ENCODE assay signal across 1 cellular context in the genomic region with DNA sequence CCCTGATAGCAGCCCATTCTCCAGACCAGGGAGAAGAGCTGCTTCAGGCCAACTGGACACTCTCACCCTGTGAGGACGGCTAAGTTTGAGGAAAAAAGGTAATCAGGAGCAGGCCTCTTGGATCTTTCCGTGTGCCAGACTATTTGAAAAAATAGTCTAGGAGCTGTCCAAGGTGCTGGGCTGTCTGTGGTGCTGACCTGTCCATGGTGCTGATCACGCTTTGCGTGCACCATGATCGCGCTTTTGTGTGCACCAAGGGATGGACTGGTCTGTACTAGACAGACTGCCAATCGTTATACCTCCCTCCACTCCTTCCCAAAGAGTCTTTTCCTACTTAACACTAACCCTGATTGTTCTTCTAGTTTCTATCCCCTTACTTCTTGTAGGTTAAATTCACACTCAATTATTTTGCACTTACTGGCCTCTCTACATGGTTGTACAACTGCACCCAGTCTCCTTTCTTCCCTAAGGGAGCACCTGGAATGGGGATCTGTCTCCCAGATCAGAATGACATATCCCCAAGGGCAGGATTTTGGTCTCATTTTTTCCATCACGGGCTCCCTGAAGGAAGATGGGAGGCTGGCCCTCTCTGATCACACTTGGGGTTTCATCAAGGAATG.
TF ChIP-seq lines count a peak whose summit lies in the region.

No MANE protein-coding gene starts in this region.

TF ChIP-seq in HepG2, 621 proteins besides CTCF, POLR2A, EP300 and RAD21 (continued from another document and continues in another):
- TF ChIP-seq, protein P1, sequence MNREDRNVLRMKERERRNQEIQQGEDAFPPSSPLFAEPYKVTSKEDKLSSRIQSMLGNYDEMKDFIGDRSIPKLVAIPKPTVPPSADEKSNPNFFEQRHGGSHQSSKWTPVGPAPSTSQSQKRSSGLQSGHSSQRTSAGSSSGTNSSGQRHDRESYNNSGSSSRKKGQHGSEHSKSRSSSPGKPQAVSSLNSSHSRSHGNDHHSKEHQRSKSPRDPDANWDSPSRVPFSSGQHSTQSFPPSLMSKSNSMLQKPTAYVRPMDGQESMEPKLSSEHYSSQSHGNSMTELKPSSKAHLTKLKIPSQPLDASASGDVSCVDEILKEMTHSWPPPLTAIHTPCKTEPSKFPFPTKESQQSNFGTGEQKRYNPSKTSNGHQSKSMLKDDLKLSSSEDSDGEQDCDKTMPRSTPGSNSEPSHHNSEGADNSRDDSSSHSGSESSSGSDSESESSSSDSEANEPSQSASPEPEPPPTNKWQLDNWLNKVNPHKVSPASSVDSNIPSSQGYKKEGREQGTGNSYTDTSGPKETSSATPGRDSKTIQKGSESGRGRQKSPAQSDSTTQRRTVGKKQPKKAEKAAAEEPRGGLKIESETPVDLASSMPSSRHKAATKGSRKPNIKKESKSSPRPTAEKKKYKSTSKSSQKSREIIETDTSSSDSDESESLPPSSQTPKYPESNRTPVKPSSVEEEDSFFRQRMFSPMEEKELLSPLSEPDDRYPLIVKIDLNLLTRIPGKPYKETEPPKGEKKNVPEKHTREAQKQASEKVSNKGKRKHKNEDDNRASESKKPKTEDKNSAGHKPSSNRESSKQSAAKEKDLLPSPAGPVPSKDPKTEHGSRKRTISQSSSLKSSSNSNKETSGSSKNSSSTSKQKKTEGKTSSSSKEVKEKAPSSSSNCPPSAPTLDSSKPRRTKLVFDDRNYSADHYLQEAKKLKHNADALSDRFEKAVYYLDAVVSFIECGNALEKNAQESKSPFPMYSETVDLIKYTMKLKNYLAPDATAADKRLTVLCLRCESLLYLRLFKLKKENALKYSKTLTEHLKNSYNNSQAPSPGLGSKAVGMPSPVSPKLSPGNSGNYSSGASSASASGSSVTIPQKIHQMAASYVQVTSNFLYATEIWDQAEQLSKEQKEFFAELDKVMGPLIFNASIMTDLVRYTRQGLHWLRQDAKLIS (CRISPR knock-in tag; IDR thresholded peaks at IDR 0.05): peak; percentile 98
- TF ChIP-seq, protein P2, sequence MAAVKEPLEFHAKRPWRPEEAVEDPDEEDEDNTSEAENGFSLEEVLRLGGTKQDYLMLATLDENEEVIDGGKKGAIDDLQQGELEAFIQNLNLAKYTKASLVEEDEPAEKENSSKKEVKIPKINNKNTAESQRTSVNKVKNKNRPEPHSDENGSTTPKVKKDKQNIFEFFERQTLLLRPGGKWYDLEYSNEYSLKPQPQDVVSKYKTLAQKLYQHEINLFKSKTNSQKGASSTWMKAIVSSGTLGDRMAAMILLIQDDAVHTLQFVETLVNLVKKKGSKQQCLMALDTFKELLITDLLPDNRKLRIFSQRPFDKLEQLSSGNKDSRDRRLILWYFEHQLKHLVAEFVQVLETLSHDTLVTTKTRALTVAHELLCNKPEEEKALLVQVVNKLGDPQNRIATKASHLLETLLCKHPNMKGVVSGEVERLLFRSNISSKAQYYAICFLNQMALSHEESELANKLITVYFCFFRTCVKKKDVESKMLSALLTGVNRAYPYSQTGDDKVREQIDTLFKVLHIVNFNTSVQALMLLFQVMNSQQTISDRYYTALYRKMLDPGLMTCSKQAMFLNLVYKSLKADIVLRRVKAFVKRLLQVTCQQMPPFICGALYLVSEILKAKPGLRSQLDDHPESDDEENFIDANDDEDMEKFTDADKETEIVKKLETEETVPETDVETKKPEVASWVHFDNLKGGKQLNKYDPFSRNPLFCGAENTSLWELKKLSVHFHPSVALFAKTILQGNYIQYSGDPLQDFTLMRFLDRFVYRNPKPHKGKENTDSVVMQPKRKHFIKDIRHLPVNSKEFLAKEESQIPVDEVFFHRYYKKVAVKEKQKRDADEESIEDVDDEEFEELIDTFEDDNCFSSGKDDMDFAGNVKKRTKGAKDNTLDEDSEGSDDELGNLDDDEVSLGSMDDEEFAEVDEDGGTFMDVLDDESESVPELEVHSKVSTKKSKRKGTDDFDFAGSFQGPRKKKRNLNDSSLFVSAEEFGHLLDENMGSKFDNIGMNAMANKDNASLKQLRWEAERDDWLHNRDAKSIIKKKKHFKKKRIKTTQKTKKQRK (IDR thresholded peaks at IDR 0.05; ENCODE audit: low read length): no peak
- TF ChIP-seq, protein P3, sequence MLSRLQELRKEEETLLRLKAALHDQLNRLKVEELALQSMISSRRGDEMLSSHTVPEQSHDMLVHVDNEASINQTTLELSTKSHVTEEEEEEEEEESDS (CRISPR knock-in tag; IDR thresholded peaks at IDR 0.05; ENCODE audit: borderline replicate concordance): peak; percentile 98
- TF ChIP-seq, protein P4, sequence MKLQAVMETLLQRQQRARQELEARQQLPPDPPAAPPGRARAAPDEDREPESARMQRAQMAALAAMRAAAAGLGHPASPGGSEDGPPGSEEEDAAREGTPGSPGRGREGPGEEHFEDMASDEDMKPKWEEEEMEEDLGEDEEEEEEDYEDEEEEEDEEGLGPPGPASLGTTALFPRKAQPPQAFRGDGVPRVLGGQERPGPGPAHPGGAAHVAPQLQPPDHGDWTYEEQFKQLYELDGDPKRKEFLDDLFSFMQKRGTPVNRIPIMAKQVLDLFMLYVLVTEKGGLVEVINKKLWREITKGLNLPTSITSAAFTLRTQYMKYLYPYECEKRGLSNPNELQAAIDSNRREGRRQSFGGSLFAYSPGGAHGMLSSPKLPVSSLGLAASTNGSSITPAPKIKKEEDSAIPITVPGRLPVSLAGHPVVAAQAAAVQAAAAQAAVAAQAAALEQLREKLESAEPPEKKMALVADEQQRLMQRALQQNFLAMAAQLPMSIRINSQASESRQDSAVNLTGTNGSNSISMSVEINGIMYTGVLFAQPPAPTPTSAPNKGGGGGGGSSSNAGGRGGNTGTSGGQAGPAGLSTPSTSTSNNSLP (IDR thresholded peaks at IDR 0.05; ENCODE audit: low read depth, low read length): no peak
- TF ChIP-seq NCOA5 (CRISPR knock-in tag; IDR thresholded peaks at IDR 0.05) (peak; percentile 99), THAP11 (CRISPR knock-in tag; IDR thresholded peaks at IDR 0.05) (peak; percentile 90), CBX5 (CRISPR knock-in tag; IDR thresholded peaks at IDR 0.05; ENCODE audit: borderline replicate concordance) (peak; percentile 99), PAWR (CRISPR knock-in tag; IDR thresholded peaks at IDR 0.05; ENCODE audit: borderline replicate concordance) (peak; percentile 99), XRCC5 (optimal IDR thresholded peaks at IDR 0.05; ENCODE audit: low read length) (peak; percentile 76), NONO (IDR thresholded peaks at IDR 0.05) (no peak), NONO (CRISPR knock-in tag; conservative IDR thresholded peaks at IDR 0.05) (peak; percentile 48), ZSCAN30 (CRISPR knock-in tag; IDR thresholded peaks at IDR 0.05) (peak; percentile 100), SKI (IDR thresholded peaks at IDR 0.05; ENCODE audit: partially characterized antibody) (no peak), DPF2 (CRISPR knock-in tag; IDR thresholded peaks at IDR 0.05; ENCODE audit: borderline replicate concordance, low read depth) (0 out of 2 replicates have a peak, but pooled peaks have one; percentile 32), RNF2 (conservative IDR thresholded peaks at IDR 0.05; ENCODE audit: low read depth) (no peak), HMG20A (CRISPR knock-in tag; IDR thresholded peaks at IDR 0.05; ENCODE audit: borderline replicate concordance) (peak; percentile 90)
- TF ChIP-seq, protein P5, sequence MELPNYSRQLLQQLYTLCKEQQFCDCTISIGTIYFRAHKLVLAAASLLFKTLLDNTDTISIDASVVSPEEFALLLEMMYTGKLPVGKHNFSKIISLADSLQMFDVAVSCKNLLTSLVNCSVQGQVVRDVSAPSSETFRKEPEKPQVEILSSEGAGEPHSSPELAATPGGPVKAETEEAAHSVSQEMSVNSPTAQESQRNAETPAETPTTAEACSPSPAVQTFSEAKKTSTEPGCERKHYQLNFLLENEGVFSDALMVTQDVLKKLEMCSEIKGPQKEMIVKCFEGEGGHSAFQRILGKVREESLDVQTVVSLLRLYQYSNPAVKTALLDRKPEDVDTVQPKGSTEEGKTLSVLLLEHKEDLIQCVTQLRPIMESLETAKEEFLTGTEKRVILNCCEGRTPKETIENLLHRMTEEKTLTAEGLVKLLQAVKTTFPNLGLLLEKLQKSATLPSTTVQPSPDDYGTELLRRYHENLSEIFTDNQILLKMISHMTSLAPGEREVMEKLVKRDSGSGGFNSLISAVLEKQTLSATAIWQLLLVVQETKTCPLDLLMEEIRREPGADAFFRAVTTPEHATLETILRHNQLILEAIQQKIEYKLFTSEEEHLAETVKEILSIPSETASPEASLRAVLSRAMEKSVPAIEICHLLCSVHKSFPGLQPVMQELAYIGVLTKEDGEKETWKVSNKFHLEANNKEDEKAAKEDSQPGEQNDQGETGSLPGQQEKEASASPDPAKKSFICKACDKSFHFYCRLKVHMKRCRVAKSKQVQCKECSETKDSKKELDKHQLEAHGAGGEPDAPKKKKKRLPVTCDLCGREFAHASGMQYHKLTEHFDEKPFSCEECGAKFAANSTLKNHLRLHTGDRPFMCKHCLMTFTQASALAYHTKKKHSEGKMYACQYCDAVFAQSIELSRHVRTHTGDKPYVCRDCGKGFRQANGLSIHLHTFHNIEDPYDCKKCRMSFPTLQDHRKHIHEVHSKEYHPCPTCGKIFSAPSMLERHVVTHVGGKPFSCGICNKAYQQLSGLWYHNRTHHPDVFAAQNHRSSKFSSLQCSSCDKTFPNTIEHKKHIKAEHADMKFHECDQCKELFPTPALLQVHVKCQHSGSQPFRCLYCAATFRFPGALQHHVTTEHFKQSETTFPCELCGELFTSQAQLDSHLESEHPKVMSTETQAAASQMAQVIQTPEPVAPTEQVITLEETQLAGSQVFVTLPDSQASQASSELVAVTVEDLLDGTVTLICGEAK (IDR thresholded peaks at IDR 0.05): no peak
- TF ChIP-seq, protein P5 (CRISPR knock-in tag; IDR thresholded peaks at IDR 0.05): peak; percentile 98
- TF ChIP-seq, protein P6, sequence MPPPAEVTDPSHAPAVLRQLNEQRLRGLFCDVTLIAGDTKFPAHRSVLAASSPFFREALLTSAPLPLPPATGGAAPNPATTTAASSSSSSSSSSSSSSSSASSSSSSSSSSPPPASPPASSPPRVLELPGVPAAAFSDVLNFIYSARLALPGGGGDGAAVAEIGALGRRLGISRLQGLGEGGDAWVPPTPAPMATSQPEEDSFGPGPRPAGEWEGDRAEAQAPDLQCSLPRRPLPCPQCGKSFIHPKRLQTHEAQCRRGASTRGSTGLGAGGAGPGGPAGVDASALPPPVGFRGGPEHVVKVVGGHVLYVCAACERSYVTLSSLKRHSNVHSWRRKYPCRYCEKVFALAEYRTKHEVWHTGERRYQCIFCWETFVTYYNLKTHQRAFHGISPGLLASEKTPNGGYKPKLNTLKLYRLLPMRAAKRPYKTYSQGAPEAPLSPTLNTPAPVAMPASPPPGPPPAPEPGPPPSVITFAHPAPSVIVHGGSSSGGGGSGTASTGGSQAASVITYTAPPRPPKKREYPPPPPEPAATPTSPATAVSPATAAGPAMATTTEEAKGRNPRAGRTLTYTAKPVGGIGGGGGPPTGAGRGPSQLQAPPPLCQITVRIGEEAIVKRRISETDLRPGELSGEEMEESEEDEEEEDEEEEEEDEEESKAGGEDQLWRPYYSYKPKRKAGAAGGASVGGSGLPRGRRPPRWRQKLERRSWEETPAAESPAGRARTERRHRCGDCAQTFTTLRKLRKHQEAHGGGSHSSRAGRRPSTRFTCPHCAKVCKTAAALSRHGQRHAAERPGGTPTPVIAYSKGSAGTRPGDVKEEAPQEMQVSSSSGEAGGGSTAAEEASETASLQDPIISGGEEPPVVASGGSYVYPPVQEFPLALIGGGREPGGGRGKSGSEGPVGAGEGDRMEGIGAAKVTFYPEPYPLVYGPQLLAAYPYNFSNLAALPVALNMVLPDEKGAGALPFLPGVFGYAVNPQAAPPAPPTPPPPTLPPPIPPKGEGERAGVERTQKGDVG (CRISPR knock-in tag; IDR thresholded peaks at IDR 0.05; ENCODE audit: borderline replicate concordance): peak; percentile 96; the same call in 1 of the 2 replicates
- TF ChIP-seq, protein P7, sequence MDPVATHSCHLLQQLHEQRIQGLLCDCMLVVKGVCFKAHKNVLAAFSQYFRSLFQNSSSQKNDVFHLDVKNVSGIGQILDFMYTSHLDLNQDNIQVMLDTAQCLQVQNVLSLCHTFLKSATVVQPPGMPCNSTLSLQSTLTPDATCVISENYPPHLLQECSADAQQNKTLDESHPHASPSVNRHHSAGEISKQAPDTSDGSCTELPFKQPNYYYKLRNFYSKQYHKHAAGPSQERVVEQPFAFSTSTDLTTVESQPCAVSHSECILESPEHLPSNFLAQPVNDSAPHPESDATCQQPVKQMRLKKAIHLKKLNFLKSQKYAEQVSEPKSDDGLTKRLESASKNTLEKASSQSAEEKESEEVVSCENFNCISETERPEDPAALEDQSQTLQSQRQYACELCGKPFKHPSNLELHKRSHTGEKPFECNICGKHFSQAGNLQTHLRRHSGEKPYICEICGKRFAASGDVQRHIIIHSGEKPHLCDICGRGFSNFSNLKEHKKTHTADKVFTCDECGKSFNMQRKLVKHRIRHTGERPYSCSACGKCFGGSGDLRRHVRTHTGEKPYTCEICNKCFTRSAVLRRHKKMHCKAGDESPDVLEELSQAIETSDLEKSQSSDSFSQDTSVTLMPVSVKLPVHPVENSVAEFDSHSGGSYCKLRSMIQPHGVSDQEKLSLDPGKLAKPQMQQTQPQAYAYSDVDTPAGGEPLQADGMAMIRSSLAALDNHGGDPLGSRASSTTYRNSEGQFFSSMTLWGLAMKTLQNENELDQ (CRISPR knock-in tag; IDR thresholded peaks at IDR 0.05; ENCODE audit: borderline replicate concordance): peak; percentile 100
